Comparison of ENCODE assay signal across 13 cellular contexts in the genomic region with DNA sequence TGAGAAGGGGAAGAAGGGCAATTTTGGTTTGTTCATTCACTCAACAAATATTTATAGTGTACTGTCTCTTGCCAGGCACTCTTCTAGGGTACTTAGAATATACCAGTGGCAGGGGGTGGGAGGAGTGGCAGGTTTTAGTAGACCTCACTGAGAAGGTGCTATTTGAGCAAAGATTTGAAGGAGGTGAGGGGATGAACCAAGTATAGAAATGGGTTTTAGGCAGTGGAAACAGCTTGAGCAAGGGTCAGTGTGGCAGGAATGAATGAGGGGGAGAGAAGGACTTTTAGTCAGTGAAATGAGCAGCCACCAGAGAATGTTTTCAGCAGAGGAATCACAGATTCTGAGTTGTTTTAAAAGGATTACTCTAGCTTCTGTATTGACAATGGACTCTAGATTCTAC. TPM values are rescaled to one million over a fixed set of nuclear protein-coding genes. Genes with fewer than 3 reads are reported as not detected.
A peak's percentile ranks its signal among the peaks of the same experiment; 100 is the strongest.
DNase-seq lines count a peak whose midpoint lies in the region; ATAC-seq, FAIRE-seq and TF ChIP-seq lines count a peak whose summit lies in the region.
"Had no signal": no experiment of that assay in that cellular context is flagged by ENCODE, and none has a peak within 500 bp of the region (broad histone marks: within the 10 kb centered on the region; RNA-seq: fewer than 3 reads in every experiment).

No MANE protein-coding gene starts in this region.

- no peaks in the 10 kb centered on the region for H3K27me3 ChIP-seq in BLaER1 treated with 17β-estradiol and CSF1 and Interleukin-3, amounts not matched to agents 10 nM and 100 nM
- no peaks in the 10 kb centered on the region for H3K27me3 ChIP-seq in lower lobe of right lung (ENCODE audit: low read depth)

- peak overlapping the region in 10 of 11 experiments; percentile 5 to 50 (median 37); a peak in 13 of 22 replicates for H3K9ac ChIP-seq in BLaER1 treated with 17β-estradiol and CSF1 and Interleukin-3, amounts not matched to agents 10 nM and 100 nM

- FAIRE-seq in GM12892 (lab: Jason Lieb, UNC) = peak; percentile 33

- H3K36me3 ChIP-seq in BLaER1 treated with 17β-estradiol and CSF1 and Interleukin-3, amounts not matched to agents 10 nM and 100 nM = peaks cover 0 to 53% (median 39%) of the 10 kb centered on the region in 11 experiments; a peak in 19 of 22 replicates
- H3K36me3 ChIP-seq in lower lobe of right lung = peaks cover 26% of the 10 kb centered on the region
- no peaks in the 10 kb centered on the region for H3K36me3 ChIP-seq in mucosa of descending colon (ENCODE audit: low read depth)

- DNase-seq in GM12892 (ENCODE audit: insufficient read length) (no peak), lower lobe of right lung (no peak), HT-29 (ENCODE audit: low spot score) (no peak), kidney tubule cell (ENCODE audit: low spot score) (no peak), mucosa of descending colon (no peak), GM13976 (ENCODE audit: low spot score) (no peak)
- DNase-seq: activated gamma-delta T cell treated with Interleukin-2 at 50 U/mL for 16 hours; cerebellar nuclear complex; mesenchymal stem cell; NCI-H1092 treated with DMSO at 0.1 percent for 48 hours; stimulated activated CD4-positive, alpha-beta T cell treated with anti-CD3 and anti-CD28 coated beads, Interleukin-4, amount 100 ng/mL, for 24 hours had no signal

- TF ChIP-seq CTCF in VCaP (conservative IDR thresholded peaks at IDR 0.05) = no peak
- TF ChIP-seq CTCF in lower lobe of right lung (IDR thresholded peaks at IDR 0.05) = no peak
- TF ChIP-seq CTCF in mucosa of descending colon (IDR thresholded peaks at IDR 0.05) = no peak
- no peak for TF ChIP-seq CTCF in GM13976 (IDR thresholded peaks at IDR 0.05; ENCODE audit: borderline replicate concordance, control extremely low read depth, extremely low read depth, insufficient read depth, missing control alignments)

- H3K4me3 ChIP-seq in BLaER1 treated with 17β-estradiol and CSF1 and Interleukin-3, amounts not matched to agents 10 nM and 100 nM = peak overlapping the region in 2 of 10 experiments; percentile 9 to 32; a peak in 3 of 20 replicates
- H3K4me3 ChIP-seq in lower lobe of right lung = no peak overlapping the region
- H3K4me3 ChIP-seq in mucosa of descending colon = no peak overlapping the region

- ATAC-seq in lower lobe of right lung = peak in 1 of 2 donors; percentile 24
- no peak for ATAC-seq in mucosa of descending colon

- intact Hi-C loops in lower lobe of right lung (cut with DNase I) (no loop called here), mucosa of descending colon (cut with DNase I, micrococcal nuclease) (no loop called here)

- TF ChIP-seq POLR2A in GM12892 (IDR thresholded peaks at IDR 0.05; ENCODE audit: low read depth, low read length) = no peak

- no peaks in the 10 kb centered on the region; a peak in 1 of 22 replicates for H4K20me1 ChIP-seq in BLaER1 treated with 17β-estradiol and CSF1 and Interleukin-3, amounts not matched to agents 10 nM and 100 nM

- peaks cover 24 to 40% (median 29%) of the 10 kb centered on the region in 10 experiments for H3K4me1 ChIP-seq in BLaER1 treated with 17β-estradiol and CSF1 and Interleukin-3, amounts not matched to agents 10 nM and 100 nM
- peaks cover 25% of the 10 kb centered on the region for H3K4me1 ChIP-seq in lower lobe of right lung
- no peaks in the 10 kb centered on the region for H3K4me1 ChIP-seq in mucosa of descending colon (ENCODE audit: low read depth)

- peak overlapping the region; percentile 77 to 97 (median 87) for H3K4me2 ChIP-seq in BLaER1 treated with 17β-estradiol and CSF1 and Interleukin-3, amounts not matched to agents 10 nM and 100 nM

- in situ Hi-C loops in GM13976 (cut with MboI; ENCODE audit: low sequenced_read_pairs, unreplicated experiment) = loop anchor here (10.0 kb wide), 1 partner anchor 365 kb away; a partner anchor contains a TSS

- no peaks in the 10 kb centered on the region for H3K9me3 ChIP-seq in BLaER1 treated with 17β-estradiol and CSF1 and Interleukin-3, amounts not matched to agents 10 nM and 100 nM (replicated peaks in 1 of 11)
- H3K9me3 ChIP-seq in lower lobe of right lung (no peaks in the 10 kb centered on the region), mucosa of descending colon (no peaks in the 10 kb centered on the region)

- peak overlapping the region in 10 of 11 experiments; percentile 3 to 92 (median 51); a peak in 18 of 22 replicates for H3K27ac ChIP-seq in BLaER1 treated with 17β-estradiol and CSF1 and Interleukin-3, amounts not matched to agents 10 nM and 100 nM
- H3K27ac ChIP-seq in VCaP (peak overlapping the region; percentile 99), lower lobe of right lung (peak overlapping the region; percentile 57)

RNA-seq across cellular contexts. Expression of a gene that starts 2.3 kb away (rescaled TPM):
- 48.3 TPM for polyA plus RNA-seq in GM12892 (2012; ENCODE audit: missing spikeins)
- total RNA-seq in lower lobe of right lung (7.7 TPM), mucosa of descending colon (10 to 100 TPM in 1 of 3 donors, 1 to 10 TPM in 2; 6.3 to 11.5 (median 6.8) TPM)
- 8.9 and 10.1 TPM in 2 replicates for total RNA-seq in HT-29 (2014; rRNA removed; shearing (Covaris generic))

RNA-seq across cellular contexts. Expression of a gene that starts 13.3 kb away (rescaled TPM):
- 0.91 TPM for polyA plus RNA-seq in GM12892 (2012; ENCODE audit: missing spikeins)
- total RNA-seq in lower lobe of right lung (93.8 TPM), mucosa of descending colon (1 to 10 TPM; 2.7 to 6.7 (median 3.8) TPM)
- 0.16 TPM in 1 of 2 replicates, not detected in the other for total RNA-seq in HT-29 (2014; rRNA removed; shearing (Covaris generic))

RNA-seq across cellular contexts. Expression of a gene that starts 24.8 kb away (rescaled TPM):
- polyA plus RNA-seq in GM12892 (2012; ENCODE audit: missing spikeins) = 3,019 TPM
- total RNA-seq in lower lobe of right lung (673 TPM), mucosa of descending colon (100 to 1,000 TPM; 507 to 753 (median 639) TPM)
- total RNA-seq in HT-29 (2014; rRNA removed; shearing (Covaris generic)) = 1,132 and 1,145 TPM in 2 replicates

Comparison
In these comparisons a context has a peak if more than half of its experiments do, and no peak if none do; other contexts are left out.
1. RNA of a gene that starts 13.3 kb away (total RNA-seq): 93.8 TPM in lower lobe of right lung (single experiment); 2.7 to 6.7 TPM in mucosa of descending colon and 0.16 TPM in HT-29; every median in the first group is over 10 times any median in the second.
2. Peak in every context shown above with its lines, with median percentiles within 50 percentile points of each other: H3K27ac ChIP-seq.